16 cellular contexts compared by ENCODE assay signal in genomic region chr12:2526371-2526770, GRCh38.
"Had no signal": no experiment of that assay in that cellular context is flagged by ENCODE, and none has a peak within 500 bp of the region (broad histone marks: within the 10 kb centered on the region; RNA-seq: fewer than 3 reads in every experiment).

No MANE protein-coding gene starts in this region.

- H3K9me3 ChIP-seq: spleen, testis had no signal

- FAIRE-seq: keratinocyte had no signal

- H3K36me3 ChIP-seq: spleen, WERI-Rb-1 had no signal

- H3K27me3 ChIP-seq: spleen, testis had no signal

- H3K4me1 ChIP-seq: testis had no signal

- ATAC-seq: left lobe of liver; naive thymus-derived CD8-positive, alpha-beta T cell had no signal

- DNase-seq: activated CD4-positive, CD25-positive, alpha-beta regulatory T cell treated with anti-CD3 and anti-CD28 coated beads, Interleukin-2, amount 50 U/mL, for 72 hours; activated CD8-positive, alpha-beta memory T cell treated with anti-CD3 and anti-CD28 coated beads for 24 hours; activated effector memory CD4-positive, alpha-beta T cell treated with Interleukin-2 at 50 U/mL for 16 hours; activated naive CD4-positive, alpha-beta T cell treated with anti-CD3 and anti-CD28 coated beads for 36 hours; activated naive CD8-positive, alpha-beta T cell treated with anti-CD3 and anti-CD28 coated beads, Interleukin-2, amount 10 ng/mL, durations not matched to agents 7 days and 5 days; activated T-cell treated with anti-CD3 and anti-CD28 coated beads, Interleukin-2, amount 50 U/mL, for 48 hours; amniotic stem cell; spleen; stimulated activated CD4-positive, alpha-beta T cell treated with anti-CD3 and anti-CD28 coated beads, Interleukin-4, amount 100 ng/mL, for 1 hour; stimulated activated naive CD4-positive, alpha-beta T cell; testis; WERI-Rb-1 had no signal

- H3K27ac ChIP-seq: epithelial cell of prostate, spleen, testis, WERI-Rb-1 had no signal

- H3K4me3 ChIP-seq: spleen, testis had no signal
